Comparison of ENCODE assay signal across 1 cellular context in genomic region chr17:48215583-48216139, GRCh38.
TF ChIP-seq lines count a peak whose summit lies in the region.

No MANE protein-coding gene starts in this region.

TF ChIP-seq in HEK293, 187 proteins besides CTCF, POLR2A, EP300 and RAD21 (continued from another document and continues in another):
- TF ChIP-seq ZNF140 (tag by site-specific recombination; IDR thresholded peaks at IDR 0.05) (no peak), ZSCAN18 (tag by site-specific recombination; IDR thresholded peaks at IDR 0.05) (no peak), TRIM28 (IDR thresholded peaks at IDR 0.05; ENCODE audit: borderline replicate concordance, low read length) (peak; percentile 81; the same call in 1 of the 2 replicates), ZNF19 (tag by site-specific recombination; IDR thresholded peaks at IDR 0.05; ENCODE audit: low read depth) (no peak), ZNF214 (tag by site-specific recombination; IDR thresholded peaks at IDR 0.05; ENCODE audit: borderline replicate concordance) (no peak), ZBTB17 (tag by site-specific recombination; IDR thresholded peaks at IDR 0.05) (peak; percentile 44; the same call in 1 of the 2 replicates), ZNF596 (tag by site-specific recombination; IDR thresholded peaks at IDR 0.05) (no peak), ZNF704 (tag by site-specific recombination; IDR thresholded peaks at IDR 0.05) (no peak), ZNF658 (tag by site-specific recombination; IDR thresholded peaks at IDR 0.05) (no peak), ZNF449 (tag by site-specific recombination; IDR thresholded peaks at IDR 0.05) (no peak), PRDM10 (tag by site-specific recombination; IDR thresholded peaks at IDR 0.05) (peak; percentile 89), ZNF155 (tag by site-specific recombination; IDR thresholded peaks at IDR 0.05) (no peak), ZNF830 (tag by site-specific recombination; IDR thresholded peaks at IDR 0.05; ENCODE audit: low read depth) (no peak), MEIS1 (CRISPR knock-in tag; IDR thresholded peaks at IDR 0.05; ENCODE audit: borderline replicate concordance) (no peak), ZNF239 (tag by site-specific recombination; IDR thresholded peaks at IDR 0.05) (no peak), ZNF114 (tag by site-specific recombination; IDR thresholded peaks at IDR 0.05) (no peak), BCL6B (tag by site-specific recombination; IDR thresholded peaks at IDR 0.05) (no peak), ZXDB (tag by site-specific recombination; IDR thresholded peaks at IDR 0.05) (peak; percentile 32; the same call in 1 of the 2 replicates), SP2 (tag by site-specific recombination; IDR thresholded peaks at IDR 0.05) (no peak), ZNF626 (tag by site-specific recombination; IDR thresholded peaks at IDR 0.05) (no peak), ZNF692 (tag by site-specific recombination; IDR thresholded peaks at IDR 0.05) (peak; percentile 92), ZNF112 (tag by site-specific recombination; IDR thresholded peaks at IDR 0.05) (no peak), ZNF24 (tag by site-specific recombination; IDR thresholded peaks at IDR 0.05) (no peak), ZNF654 (tag by site-specific recombination; IDR thresholded peaks at IDR 0.05; ENCODE audit: low read depth) (peak; percentile 98), EGR2 (tag by site-specific recombination; IDR thresholded peaks at IDR 0.05; ENCODE audit: low read depth) (no peak), ZSCAN30 (tag by site-specific recombination; IDR thresholded peaks at IDR 0.05) (peak; percentile 45; the same call in 1 of the 2 replicates), ZNF423 (tag by site-specific recombination; IDR thresholded peaks at IDR 0.05) (no peak), ZNF558 (tag by site-specific recombination; IDR thresholded peaks at IDR 0.05) (no peak), ZNF248 (tag by site-specific recombination; IDR thresholded peaks at IDR 0.05) (no peak), ZNF473 (tag by site-specific recombination; IDR thresholded peaks at IDR 0.05) (no peak), ZNF211 (tag by site-specific recombination; IDR thresholded peaks at IDR 0.05; ENCODE audit: low read depth) (no peak), ZEB2 (tag by site-specific recombination; IDR thresholded peaks at IDR 0.05) (0 out of 2 replicates have a peak, but pooled peaks have one; percentile 39), ZNF23 (tag by site-specific recombination; IDR thresholded peaks at IDR 0.05; ENCODE audit: borderline replicate concordance) (no peak), ZNF529 (tag by site-specific recombination; IDR thresholded peaks at IDR 0.05; ENCODE audit: insufficient replicate concordance) (no peak), ZIC2 (tag by site-specific recombination; IDR thresholded peaks at IDR 0.05) (peak; percentile 44; the same call in 1 of the 2 replicates), SETDB1 (IDR thresholded peaks at IDR 0.05; ENCODE audit: insufficient read length, low read length) (no peak), MYNN (tag by site-specific recombination; IDR thresholded peaks at IDR 0.05; ENCODE audit: borderline replicate concordance) (no peak), ZNF2 (tag by site-specific recombination; IDR thresholded peaks at IDR 0.05) (0 out of 2 replicates have a peak, but pooled peaks have one; percentile 58), ZNF169 (tag by site-specific recombination; IDR thresholded peaks at IDR 0.05) (no peak), ZNF16 (tag by site-specific recombination; IDR thresholded peaks at IDR 0.05; ENCODE audit: low read depth) (no peak), IKZF3 (tag by site-specific recombination; IDR thresholded peaks at IDR 0.05) (peak; percentile 76), ZNF350 (tag by site-specific recombination; IDR thresholded peaks at IDR 0.05) (no peak), ZNF76 (tag by site-specific recombination; IDR thresholded peaks at IDR 0.05; ENCODE audit: borderline replicate concordance, low read depth) (no peak), ZFP37 (tag by site-specific recombination; IDR thresholded peaks at IDR 0.05) (no peak)
- TF ChIP-seq, protein P1, sequence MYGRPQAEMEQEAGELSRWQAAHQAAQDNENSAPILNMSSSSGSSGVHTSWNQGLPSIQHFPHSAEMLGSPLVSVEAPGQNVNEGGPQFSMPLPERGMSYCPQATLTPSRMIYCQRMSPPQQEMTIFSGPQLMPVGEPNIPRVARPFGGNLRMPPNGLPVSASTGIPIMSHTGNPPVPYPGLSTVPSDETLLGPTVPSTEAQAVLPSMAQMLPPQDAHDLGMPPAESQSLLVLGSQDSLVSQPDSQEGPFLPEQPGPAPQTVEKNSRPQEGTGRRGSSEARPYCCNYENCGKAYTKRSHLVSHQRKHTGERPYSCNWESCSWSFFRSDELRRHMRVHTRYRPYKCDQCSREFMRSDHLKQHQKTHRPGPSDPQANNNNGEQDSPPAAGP (tag by site-specific recombination; IDR thresholded peaks at IDR 0.05) = no peak
- TF ChIP-seq, protein P2, sequence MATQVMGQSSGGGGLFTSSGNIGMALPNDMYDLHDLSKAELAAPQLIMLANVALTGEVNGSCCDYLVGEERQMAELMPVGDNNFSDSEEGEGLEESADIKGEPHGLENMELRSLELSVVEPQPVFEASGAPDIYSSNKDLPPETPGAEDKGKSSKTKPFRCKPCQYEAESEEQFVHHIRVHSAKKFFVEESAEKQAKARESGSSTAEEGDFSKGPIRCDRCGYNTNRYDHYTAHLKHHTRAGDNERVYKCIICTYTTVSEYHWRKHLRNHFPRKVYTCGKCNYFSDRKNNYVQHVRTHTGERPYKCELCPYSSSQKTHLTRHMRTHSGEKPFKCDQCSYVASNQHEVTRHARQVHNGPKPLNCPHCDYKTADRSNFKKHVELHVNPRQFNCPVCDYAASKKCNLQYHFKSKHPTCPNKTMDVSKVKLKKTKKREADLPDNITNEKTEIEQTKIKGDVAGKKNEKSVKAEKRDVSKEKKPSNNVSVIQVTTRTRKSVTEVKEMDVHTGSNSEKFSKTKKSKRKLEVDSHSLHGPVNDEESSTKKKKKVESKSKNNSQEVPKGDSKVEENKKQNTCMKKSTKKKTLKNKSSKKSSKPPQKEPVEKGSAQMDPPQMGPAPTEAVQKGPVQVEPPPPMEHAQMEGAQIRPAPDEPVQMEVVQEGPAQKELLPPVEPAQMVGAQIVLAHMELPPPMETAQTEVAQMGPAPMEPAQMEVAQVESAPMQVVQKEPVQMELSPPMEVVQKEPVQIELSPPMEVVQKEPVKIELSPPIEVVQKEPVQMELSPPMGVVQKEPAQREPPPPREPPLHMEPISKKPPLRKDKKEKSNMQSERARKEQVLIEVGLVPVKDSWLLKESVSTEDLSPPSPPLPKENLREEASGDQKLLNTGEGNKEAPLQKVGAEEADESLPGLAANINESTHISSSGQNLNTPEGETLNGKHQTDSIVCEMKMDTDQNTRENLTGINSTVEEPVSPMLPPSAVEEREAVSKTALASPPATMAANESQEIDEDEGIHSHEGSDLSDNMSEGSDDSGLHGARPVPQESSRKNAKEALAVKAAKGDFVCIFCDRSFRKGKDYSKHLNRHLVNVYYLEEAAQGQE (tag by site-specific recombination; IDR thresholded peaks at IDR 0.05) = no peak
